Comparison of ENCODE assay signal across 8 cellular contexts in the genomic region with DNA sequence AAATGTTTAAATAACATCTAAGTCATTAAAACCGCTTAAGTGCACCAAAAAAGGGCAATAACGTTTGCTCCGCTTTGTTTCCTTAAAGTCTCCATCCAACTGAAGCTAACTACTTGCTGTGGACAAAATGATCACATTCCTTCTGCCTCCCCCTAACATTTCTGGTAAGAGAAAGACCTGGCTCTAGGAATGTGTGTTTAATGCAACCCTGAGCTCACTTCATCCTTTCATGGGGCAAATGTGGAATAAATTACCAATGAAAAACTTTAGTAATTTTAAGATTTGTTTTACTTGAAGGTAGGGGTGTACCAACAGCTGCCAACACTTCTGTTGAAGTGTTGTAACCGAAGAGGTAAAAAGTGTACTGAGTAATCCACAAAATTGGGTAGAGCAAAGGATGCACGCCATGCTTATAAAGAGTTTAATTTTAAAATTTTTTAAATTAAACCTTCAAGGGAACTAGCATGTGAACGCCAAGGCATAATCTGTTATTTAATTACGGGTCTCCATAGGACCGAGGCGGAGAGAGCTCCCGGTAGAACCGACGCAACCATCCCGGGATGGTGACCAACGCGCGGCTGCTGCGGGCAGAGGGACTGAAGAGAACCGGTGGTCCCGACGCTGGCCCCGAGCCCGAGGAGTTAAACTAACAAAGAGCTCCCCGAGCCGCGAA. TPM values are rescaled to one million over a fixed set of nuclear protein-coding genes. Genes with fewer than 3 reads are reported as not detected.
DNase-seq lines count a peak whose midpoint lies in the region; ATAC-seq, FAIRE-seq and TF ChIP-seq lines count a peak whose summit lies in the region.

No MANE protein-coding gene starts in this region.

- TF ChIP-seq EP300 in K562 (IDR thresholded peaks at IDR 0.05; ENCODE audit: low read length), result no peak

- in situ Hi-C loops in K562 (cut with MboI), result loop anchor here (5.0 kb wide), 1 partner anchor 71 kb away; no protein-coding TSS in a partner anchor

- BruUV-seq in K562 (replicated peaks; lab: Mats Ljungman, UMichigan), result TSS peak; percentile 34

- ATAC-seq in K562, result peak; percentile 4
- ATAC-seq in HG02852 (IDR thresholded peaks at IDR 0.05; ENCODE audit: unreplicated experiment), result no peak

- H3K79me2 ChIP-seq in K562 (ENCODE audit: control insufficient read depth, insufficient read depth, low read length), result peaks cover 61% of the 10 kb centered on the region

- H3K9ac ChIP-seq in K562 (ENCODE audit: insufficient read depth in 1 of 2, low read depth in 2 of 2, low read length in 2 of 2) (peak overlapping the region; percentile 88 to 96), liver (ENCODE audit: low read depth in 1 of 2, low read length in 2 of 2) (peak overlapping the region; percentile 56 to 86)

- peak overlapping the region; percentile 69 for H3K4me3 ChIP-seq in LNCaP clone FGC (ENCODE audit: low read depth, low read length)
- H3K4me3 ChIP-seq in K562, result peak overlapping the region; percentile 92
- H3K4me3 ChIP-seq in liver (ENCODE audit: low read depth in 1 of 3, low read length in 3 of 3), result peak overlapping the region; percentile 86 to 98 (median 87)
- H3K4me3 ChIP-seq in thymus (ENCODE audit: low read length), result peak overlapping the region; percentile 99

- H4K20me1 ChIP-seq in K562 (replicated peaks; ENCODE audit: control insufficient read depth, insufficient read depth, low read length), result peaks cover 11% of the 10 kb centered on the region

- peak; percentile 25 for DNase-seq in NCI-H2107 treated with DMSO at 0.1 percent for 48 hours (lab: John Stamatoyannopoulos, UW; ENCODE audit: unreplicated experiment)
- no peak for DNase-seq in NCI-H2107 (lab: John Stamatoyannopoulos, UW)
- DNase-seq in LNCaP clone FGC (ENCODE audit: low read depth), result no peak
- DNase-seq in K562 (ENCODE audit: extremely low read depth in 1 of 4, low spot score in 3 of 4), result peak in 1 of 4 experiments; percentile 53
- no peak for DNase-seq in NCI-H446 treated with DMSO at 0.1 percent for 48 hours (lab: John Stamatoyannopoulos, UW)

- CTCF ChIA-PET in K562 (lab: Yijun Ruan, JAX; ENCODE audit: low intra/inter-chr PET ratio), result no interaction called here

- H3K27ac ChIP-seq in K562 (ENCODE audit: extremely low read depth, low read depth, low read length), result peak overlapping the region; percentile 92
- peak overlapping the region; percentile 87 to 92 for H3K27ac ChIP-seq in liver (ENCODE audit: low read depth in 1 of 2, low read length in 2 of 2)
- H3K27ac ChIP-seq in thymus (ENCODE audit: low read depth), result peak overlapping the region; percentile 91

- POLR2A ChIA-PET in K562 (lab: Yijun Ruan, JAX), result interaction anchor here (0.6 to 3.1 kb wide), 16 partner anchors 11 to 1405 kb away, joined by 3 to 24 read pairs (median 3); a partner anchor contains a TSS

- H3K36me3 ChIP-seq in K562 (ENCODE audit: control insufficient read depth, insufficient read depth, low read length) (peaks cover 8% of the 10 kb centered on the region; the same call in 1 of the 3 replicates), liver (ENCODE audit: control insufficient read depth in 4 of 4, insufficient read depth in 3 of 4, low read depth in 1 of 4, low read length in 3 of 4) (no peaks in the 10 kb centered on the region), thymus (ENCODE audit: control insufficient read depth, insufficient read depth) (no peaks in the 10 kb centered on the region)

- H3K9me1 ChIP-seq in K562 (ENCODE audit: control insufficient read depth, insufficient read depth, low read length), result no peaks in the 10 kb centered on the region

- TF ChIP-seq RAD21 in K562 (CRISPR knock-in tag; conservative IDR thresholded peaks at IDR 0.05 in 1 of 2, IDR thresholded peaks at IDR 0.05 in 1 of 2), result no peak
- no peak for TF ChIP-seq RAD21 in liver (IDR thresholded peaks at IDR 0.05)

- H3K27me3 ChIP-seq in K562 (ENCODE audit: control insufficient read depth in 2 of 2, insufficient read depth in 2 of 2, low read length in 2 of 2) (no peaks in the 10 kb centered on the region), liver (ENCODE audit: control insufficient read depth in 4 of 4, insufficient read depth in 4 of 4, low read length in 3 of 4) (no peaks in the 10 kb centered on the region), thymus (ENCODE audit: control insufficient read depth, insufficient read depth) (no peaks in the 10 kb centered on the region)

- FAIRE-seq in K562 (lab: Jason Lieb, UNC), result no peak

- H3K4me1 ChIP-seq in K562 (replicated peaks in 1 of 2; ENCODE audit: control insufficient read depth in 2 of 2, insufficient read depth in 2 of 2, low read length in 2 of 2) (peaks cover 6 to 38% of the 10 kb centered on the region in 2 experiments), liver (ENCODE audit: control insufficient read depth in 4 of 4, insufficient read depth in 4 of 4, low read length in 3 of 4) (peaks cover 4 to 17% (median 9%) of the 10 kb centered on the region in 4 donors), thymus (ENCODE audit: control insufficient read depth, insufficient read depth, low read length) (peaks cover 6% of the 10 kb centered on the region)

- WGBS in K562 (ENCODE audit: insufficient coverage, low coverage, missing lambda C conversion rate), result 2% methylated on average over 25 of the region's 25 CpGs
- 2% methylated on average over 25 of the region's 25 CpGs for WGBS in liver
- 3% methylated on average over 25 of the region's 25 CpGs for WGBS in thymus

- intact Hi-C loops in K562 (cut with micrococcal nuclease), result loop anchor here (1.0 to 2.0 kb wide), 3 partner anchors 43 to 120 kb away; a partner anchor contains a TSS

- H2AFZ ChIP-seq in K562 (ENCODE audit: low read depth, low read length), result no peak overlapping the region

- no peak for TF ChIP-seq POLR2A in K562 (conservative IDR thresholded peaks at IDR 0.05)

- no peak for TF ChIP-seq CTCF in LNCaP clone FGC (IDR thresholded peaks at IDR 0.05; ENCODE audit: control insufficient read depth, extremely low read depth, insufficient read depth)
- TF ChIP-seq CTCF in K562 (IDR thresholded peaks at IDR 0.05 in 2 of 3, conservative IDR thresholded peaks at IDR 0.05 in 1 of 3; ENCODE audit: insufficient read depth in 2 of 3, low read depth in 1 of 3, low read length in 3 of 3), result no peak
- no peak for TF ChIP-seq CTCF in liver (IDR thresholded peaks at IDR 0.05; ENCODE audit: low read depth, low read length, missing input control)

- peak overlapping the region; percentile 82 for H3K4me2 ChIP-seq in K562 (ENCODE audit: insufficient read depth, low read length)

- no peaks in the 10 kb centered on the region for H3K9me3 ChIP-seq in K562 (replicated peaks; ENCODE audit: control insufficient read depth, insufficient read depth, low read depth, low read length)
- H3K9me3 ChIP-seq in liver (ENCODE audit: control insufficient read depth in 4 of 4, low read length in 3 of 4), result no peaks in the 10 kb centered on the region
- H3K9me3 ChIP-seq in thymus (ENCODE audit: control insufficient read depth), result no peaks in the 10 kb centered on the region

TF ChIP-seq in K562, 482 proteins besides CTCF, POLR2A, EP300 and RAD21 (continues in another document):
- no peak for TF ChIP-seq MTF1 (CRISPR knock-in tag; IDR thresholded peaks at IDR 0.05; ENCODE audit: borderline replicate concordance)
- TF ChIP-seq, protein P1, sequence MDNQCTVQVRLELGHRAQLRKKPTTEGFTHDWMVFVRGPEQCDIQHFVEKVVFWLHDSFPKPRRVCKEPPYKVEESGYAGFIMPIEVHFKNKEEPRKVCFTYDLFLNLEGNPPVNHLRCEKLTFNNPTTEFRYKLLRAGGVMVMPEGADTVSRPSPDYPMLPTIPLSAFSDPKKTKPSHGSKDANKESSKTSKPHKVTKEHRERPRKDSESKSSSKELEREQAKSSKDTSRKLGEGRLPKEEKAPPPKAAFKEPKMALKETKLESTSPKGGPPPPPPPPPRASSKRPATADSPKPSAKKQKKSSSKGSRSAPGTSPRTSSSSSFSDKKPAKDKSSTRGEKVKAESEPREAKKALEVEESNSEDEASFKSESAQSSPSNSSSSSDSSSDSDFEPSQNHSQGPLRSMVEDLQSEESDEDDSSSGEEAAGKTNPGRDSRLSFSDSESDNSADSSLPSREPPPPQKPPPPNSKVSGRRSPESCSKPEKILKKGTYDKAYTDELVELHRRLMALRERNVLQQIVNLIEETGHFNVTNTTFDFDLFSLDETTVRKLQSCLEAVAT (IDR thresholded peaks at IDR 0.05), result peak; percentile 70; a peak in 2 of 4 replicates

TF ChIP-seq in liver, 16 proteins besides CTCF, POLR2A, EP300 and RAD21 (continues in another document):
- TF ChIP-seq YY1 (IDR thresholded peaks at IDR 0.05), result peak; percentile 6
- no peak for TF ChIP-seq SP1 (IDR thresholded peaks at IDR 0.05)
- TF ChIP-seq, protein P2, sequence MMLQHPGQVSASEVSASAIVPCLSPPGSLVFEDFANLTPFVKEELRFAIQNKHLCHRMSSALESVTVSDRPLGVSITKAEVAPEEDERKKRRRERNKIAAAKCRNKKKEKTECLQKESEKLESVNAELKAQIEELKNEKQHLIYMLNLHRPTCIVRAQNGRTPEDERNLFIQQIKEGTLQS (IDR thresholded peaks at IDR 0.05), result no peak

RNA-seq across cellular contexts. Expression of a gene that starts 1.1 kb away (rescaled TPM):
- 95.1 and 247 TPM in 2 replicates for total RNA-seq in K562 (2011; cell fraction: chromatin; rRNA removed; ENCODE audit: low replicate concordance)
- 40.4 and 52.4 TPM in 2 replicates for total RNA-seq in K562 (2011; cell fraction: nucleolus; rRNA removed)
- total RNA-seq in K562 (2011; cell fraction: nucleoplasm; rRNA removed), result 85.7 and 116 TPM in 2 replicates
- total RNA-seq in K562 (2014; rRNA removed) (67.5 and 73.0 TPM in 2 replicates), K562 (2014; rRNA removed; fragmentation: Illumina TruSeq; extraction: Trizol) (86.9 and 102 TPM in 2 replicates), K562 (2015; rRNA removed; fragmentation: Illumina TruSeq; extraction: Trizol) (57.1 and 57.8 TPM in 2 replicates), K562 (2021) (85.4 and 94.0 TPM in 2 replicates), liver (10 to 100 TPM; 18.2 to 18.3 TPM)
- polyA plus RNA-seq in K562 (2011; rRNA removed) (99.7 and 135 TPM in 2 replicates), K562 (2014; fragmentation: Illumina TruSeq; extraction: Trizol) (46.8 and 49.3 TPM in 2 replicates), K562 (2014; fragmentation: Nextera tagmentation; extraction: Ambion mirVana) (10 to 100 TPM; 19.8 to 24.7 TPM), K562 (2014; rRNA removed) (45.2 and 55.8 TPM in 2 replicates), liver (1 to 10 TPM; 7.7 to 8.0 TPM), thymus (24.1 TPM)
- 21.9 and 34.3 TPM in 2 replicates for polyA plus RNA-seq in K562 (2011; cell fraction: cytosol; rRNA removed)
- polyA plus RNA-seq in K562 (2011; cell fraction: nucleus; rRNA removed), result 60.8 and 87.5 TPM in 2 replicates
- polyA plus RNA-seq in K562 (2012), result 41.1 and 47.5 TPM in 2 replicates
- polyA minus RNA-seq in K562 (2011; rRNA and poly(A)+ RNA removed), result 160 and 182 TPM in 2 replicates
- 50.5 and 52.8 TPM in 2 replicates for polyA minus RNA-seq in K562 (2011; cell fraction: cytosol; rRNA and poly(A)+ RNA removed)
- polyA minus RNA-seq in K562 (2011; cell fraction: nucleus; rRNA and poly(A)+ RNA removed), result 79.6 and 164 TPM in 2 replicates
